13 cellular contexts compared by ENCODE assay signal in genomic region chr17:71921726-71922320, GRCh38.
DNase-seq lines count a peak whose midpoint lies in the region; ATAC-seq and TF ChIP-seq lines count a peak whose summit lies in the region.
"Had no signal": no experiment of that assay in that cellular context is flagged by ENCODE, and none has a peak within 500 bp of the region (broad histone marks: within the 10 kb centered on the region; RNA-seq: fewer than 3 reads in every experiment).

No MANE protein-coding gene starts in this region.

- H3F3A ChIP-seq in PC-3 (ENCODE audit: low read length, unreplicated experiment): no peaks in the 10 kb centered on the region

- peak overlapping the region; percentile 27; the same call in 1 of the 2 replicates for H3K9ac ChIP-seq in PC-3 (ENCODE audit: low read length)
- H3K9ac ChIP-seq: BLaER1 treated with 17β-estradiol and CSF1 and Interleukin-3, amounts not matched to agents 10 nM and 100 nM had no signal

- DNase-seq in stimulated activated CD4-positive, alpha-beta T cell treated with anti-CD3 and anti-CD28 coated beads, Interleukin-4, amount 100 ng/mL, for 24 hours: peak; percentile 4
- no peak for DNase-seq in stimulated activated CD4-positive, alpha-beta T cell treated with anti-CD3 and anti-CD28 coated beads, Interleukin-12 subunit alpha, Interleukin-12 subunit beta, amount 100 ng/mL, for 4 hours
- DNase-seq in PC-3 (peak; percentile 60), foreskin keratinocyte (peak; percentile 68 to 73), ecto neural progenitor cell (ENCODE audit: low spot score) (no peak), DMS114 treated with DMSO at 0.1 percent for 48 hours (lab: John Stamatoyannopoulos, UW; ENCODE audit: unreplicated experiment) (no peak), posterior cingulate gyrus (no peak), occipital lobe (lab: John Stamatoyannopoulos, UW) (no peak)
- DNase-seq: head of caudate nucleus; NCI-H187; stimulated activated CD4-positive, alpha-beta T cell treated with anti-CD3 and anti-CD28 coated beads, Interleukin-4, amount 100 ng/mL, for 4 hours; stomach had no signal

- H3K9me2 ChIP-seq in PC-3 (replicated peaks; ENCODE audit: low read length): no peaks in the 10 kb centered on the region

- TF ChIP-seq CTCF in PC-3 (conservative IDR thresholded peaks at IDR 0.05; ENCODE audit: low read depth, low read length): no peak
- no peak for TF ChIP-seq CTCF in foreskin keratinocyte (conservative IDR thresholded peaks at IDR 0.05)

- no peaks in the 10 kb centered on the region for H3K9me3 ChIP-seq in PC-3 (ENCODE audit: low read length)
- H3K9me3 ChIP-seq: BLaER1 treated with 17β-estradiol and CSF1 and Interleukin-3, amounts not matched to agents 10 nM and 100 nM; stomach had no signal

- H3K4me3 ChIP-seq in PC-3 (ENCODE audit: low read length): no peak overlapping the region
- H3K4me3 ChIP-seq: BLaER1 treated with 17β-estradiol and CSF1 and Interleukin-3, amounts not matched to agents 10 nM and 100 nM; stomach had no signal

- intact Hi-C loops in PC-3 (cut with micrococcal nuclease): loop anchor here (1.0 to 10.0 kb wide), 6 partner anchors 21 to 807 kb away; no protein-coding TSS in a partner anchor
- intact Hi-C loops in posterior cingulate gyrus (cut with DNase I): no loop called here

- BruUV-seq in PC-3 (replicated peaks; lab: Mats Ljungman, UMichigan): no TSS peak

- no peaks in the 10 kb centered on the region for H4K20me1 ChIP-seq in PC-3 (ENCODE audit: low read length)
- H4K20me1 ChIP-seq: BLaER1 treated with 17β-estradiol and CSF1 and Interleukin-3, amounts not matched to agents 10 nM and 100 nM had no signal

- no peaks in the 10 kb centered on the region for H3K36me3 ChIP-seq in PC-3 (ENCODE audit: low read depth, low read length)
- H3K36me3 ChIP-seq: BLaER1 treated with 17β-estradiol and CSF1 and Interleukin-3, amounts not matched to agents 10 nM and 100 nM; stomach had no signal

- ATAC-seq in PC-3 (peak; percentile 37), foreskin keratinocyte (peak; percentile 42)

- H3K27ac ChIP-seq in PC-3 (ENCODE audit: low read length) (peak overlapping the region; percentile 81), foreskin keratinocyte (peak overlapping the region; percentile 73)
- H3K27ac ChIP-seq: BLaER1 treated with 17β-estradiol and CSF1 and Interleukin-3, amounts not matched to agents 10 nM and 100 nM; stomach had no signal

- CTCF ChIA-PET in PC-3 (lab: Charles Lee): no interaction called here

- POLR2A ChIA-PET in PC-3 (lab: Charles Lee; ENCODE audit: unreplicated experiment): interaction anchor here (0.6 kb wide), 1 partner anchor 197 kb away, joined by 3 read pairs; no protein-coding TSS in a partner anchor

- H3K4me2 ChIP-seq in PC-3 (ENCODE audit: low read length): peak overlapping the region; percentile 56

- H3K4me1 ChIP-seq in PC-3 (ENCODE audit: insufficient read depth, low read length) (peaks cover 51% of the 10 kb centered on the region), foreskin keratinocyte (peaks cover 19% of the 10 kb centered on the region)
- H3K4me1 ChIP-seq: stomach had no signal

- H3K79me2 ChIP-seq in PC-3 (ENCODE audit: low read length): no peaks in the 10 kb centered on the region

- H3K27me3 ChIP-seq in PC-3 (ENCODE audit: low read length) (no peaks in the 10 kb centered on the region), foreskin keratinocyte (no peaks in the 10 kb centered on the region)
- H3K27me3 ChIP-seq: BLaER1 treated with 17β-estradiol and CSF1 and Interleukin-3, amounts not matched to agents 10 nM and 100 nM; stomach had no signal

- 0 out of 2 replicates have a peak overlapping the region, but pooled peaks have one; percentile 18 for H2AFZ ChIP-seq in PC-3 (ENCODE audit: low read length)

Comparison
In these comparisons a context has a peak if more than half of its experiments do, and no peak if none do; other contexts are left out.
1. DNase-seq: peak in stimulated activated CD4-positive, alpha-beta T cell treated with anti-CD3 and anti-CD28 coated beads, Interleukin-4, amount 100 ng/mL, for 24 hours (single experiment), PC-3 (single experiment) and foreskin keratinocyte (2 of 2); none in stimulated activated CD4-positive, alpha-beta T cell treated with anti-CD3 and anti-CD28 coated beads, Interleukin-12 subunit alpha, Interleukin-12 subunit beta, amount 100 ng/mL, for 4 hours (single experiment), ecto neural progenitor cell (single experiment), DMS114 treated with DMSO at 0.1 percent for 48 hours (single experiment), posterior cingulate gyrus (0 of 10) and occipital lobe (single experiment).